Comparison of ENCODE assay signal across 21 cellular contexts in the genomic region with DNA sequence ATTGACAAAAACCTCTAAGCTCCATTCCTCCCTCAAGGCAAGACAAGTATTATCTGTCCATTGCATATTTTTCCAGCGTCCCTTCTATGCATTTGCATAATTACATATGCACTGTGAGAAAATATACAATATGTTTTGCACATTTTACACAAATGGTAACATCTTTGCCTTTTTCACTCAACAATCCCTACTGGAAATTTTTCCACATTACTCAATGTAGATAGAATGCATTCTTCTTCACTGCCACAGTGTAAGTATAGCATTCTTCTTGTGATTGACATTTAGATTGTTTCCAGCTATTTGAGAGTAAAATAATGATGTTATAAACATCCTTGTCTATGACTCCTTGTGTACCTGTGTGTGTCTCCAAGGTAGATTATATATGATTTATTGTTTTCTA.
DNase-seq lines count a peak whose midpoint lies in the region; ATAC-seq and TF ChIP-seq lines count a peak whose summit lies in the region.
"Had no signal": no experiment of that assay in that cellular context is flagged by ENCODE, and none has a peak within 500 bp of the region (broad histone marks: within the 10 kb centered on the region; RNA-seq: fewer than 3 reads in every experiment).

No MANE protein-coding gene starts in this region.

- H3K4me1 ChIP-seq in SK-N-SH (ENCODE audit: control insufficient read depth in 1 of 2, insufficient read depth in 2 of 2, low read depth in 1 of 2, low read length in 1 of 2) = peaks cover 0 to 35% of the 10 kb centered on the region in 2 experiments; a peak in 3 of 4 replicates
- no peaks in the 10 kb centered on the region for H3K4me1 ChIP-seq in upper lobe of right lung

- peak overlapping the region; percentile 42 for H3K27ac Mint-ChIP-seq in osteocyte (ENCODE audit: unreplicated experiment)
- H3K27ac Mint-ChIP-seq: CD4-positive, alpha-beta T cell had no signal

- ATAC-seq in upper lobe of right lung (no peak), GM18867 (IDR thresholded peaks at IDR 0.05; ENCODE audit: unreplicated experiment) (no peak), HG03354 (IDR thresholded peaks at IDR 0.05; ENCODE audit: poor library complexity, severe bottlenecking, unreplicated experiment) (no peak)
- ATAC-seq: GM12878 had no signal

- H3K27me3 ChIP-seq in SK-N-SH (ENCODE audit: insufficient read depth) (no peaks in the 10 kb centered on the region), upper lobe of right lung (no peaks in the 10 kb centered on the region)
- H3K27me3 ChIP-seq: BLaER1 treated with 17β-estradiol and CSF1 and Interleukin-3, amounts not matched to agents 10 nM and 100 nM; MG63 had no signal

- H3K4me1 Mint-ChIP-seq in osteocyte (ENCODE audit: unreplicated experiment) = peaks cover 64% of the 10 kb centered on the region

- H3K36me3 ChIP-seq in SK-N-SH (replicated peaks in 1 of 2; ENCODE audit: control insufficient read depth in 1 of 2, insufficient read depth in 2 of 2, low read length in 1 of 2) = peaks cover 3 to 12% of the 10 kb centered on the region in 2 experiments
- no peaks in the 10 kb centered on the region for H3K36me3 ChIP-seq in upper lobe of right lung
- H3K36me3 ChIP-seq: BLaER1 treated with 17β-estradiol and CSF1 and Interleukin-3, amounts not matched to agents 10 nM and 100 nM; MG63 had no signal

- H3K4me3 ChIP-seq in SK-N-SH (ENCODE audit: low read depth in 2 of 2, low read length in 1 of 2) = no peak overlapping the region
- no peak overlapping the region for H3K4me3 ChIP-seq in upper lobe of right lung
- H3K4me3 ChIP-seq: BLaER1 treated with 17β-estradiol and CSF1 and Interleukin-3, amounts not matched to agents 10 nM and 100 nM; GM12878; MG63; SK-N-MC had no signal

- peak; percentile 20 for DNase-seq in EH (ENCODE audit: low read depth)
- DNase-seq in SK-N-SH = no peak
- DNase-seq in dedifferentiated amniotic fluid mesenchymal stem cell (ENCODE audit: extremely low spot score) = peak; percentile 46
- DNase-seq in osteocyte (ENCODE audit: extremely low spot score, unreplicated experiment) = no peak
- DNase-seq in upper lobe of right lung = no peak
- no peak for DNase-seq in SIG-M5 (lab: John Stamatoyannopoulos, UW)
- DNase-seq: CD4-positive, alpha-beta T cell; EL; GDM1; KG1; MG63; NCI-H1694; NCI-H2029 treated with DMSO at 0.1 percent for 48 hours; NCI-H526 treated with DMSO at 0.1 percent for 48 hours; Right ventricle myocardium superior; RPMI8226 had no signal

- H3K9me3 Mint-ChIP-seq in osteocyte (ENCODE audit: unreplicated experiment) = no peaks in the 10 kb centered on the region
- H3K9me3 Mint-ChIP-seq: CD4-positive, alpha-beta T cell had no signal

- no peak for TF ChIP-seq RAD21 in SK-N-SH (IDR thresholded peaks at IDR 0.05; ENCODE audit: low read length)

- no peak for TF ChIP-seq EP300 in SK-N-SH (IDR thresholded peaks at IDR 0.05; ENCODE audit: borderline replicate concordance in 1 of 2, low read depth in 1 of 2, low read length in 1 of 2)

- no peaks in the 10 kb centered on the region for H3K27me3 Mint-ChIP-seq in osteocyte (ENCODE audit: unreplicated experiment)
- H3K27me3 Mint-ChIP-seq: CD4-positive, alpha-beta T cell had no signal

- H3K27ac ChIP-seq in SK-N-SH (ENCODE audit: low read depth in 2 of 2, low read length in 1 of 2) = no peak overlapping the region
- H3K27ac ChIP-seq in upper lobe of right lung = no peak overlapping the region
- H3K27ac ChIP-seq: BLaER1 treated with 17β-estradiol and CSF1 and Interleukin-3, amounts not matched to agents 10 nM and 100 nM; SK-N-MC had no signal

- H2AFZ ChIP-seq in SK-N-SH (ENCODE audit: low read depth) = no peak overlapping the region

- H3K9me3 ChIP-seq in SK-N-SH (no peaks in the 10 kb centered on the region), upper lobe of right lung (no peaks in the 10 kb centered on the region)
- H3K9me3 ChIP-seq: BLaER1 treated with 17β-estradiol and CSF1 and Interleukin-3, amounts not matched to agents 10 nM and 100 nM; MG63 had no signal

- no peaks in the 10 kb centered on the region for H4K20me1 ChIP-seq in SK-N-SH (ENCODE audit: insufficient read depth)
- H4K20me1 ChIP-seq: BLaER1 treated with 17β-estradiol and CSF1 and Interleukin-3, amounts not matched to agents 10 nM and 100 nM had no signal

- TF ChIP-seq CTCF in SK-N-SH (IDR thresholded peaks at IDR 0.05) = no peak
- no peak for TF ChIP-seq CTCF in osteocyte (IDR thresholded peaks at IDR 0.05)
- no peak for TF ChIP-seq CTCF in upper lobe of right lung (IDR thresholded peaks at IDR 0.05)

- intact Hi-C loops in upper lobe of right lung (cut with DNase I) = no loop called here

- POLR2A ChIA-PET in SK-N-SH (lab: Yijun Ruan, JAX) = no interaction called here

- H3K4me2 ChIP-seq in SK-N-SH = no peak overlapping the region
- H3K4me2 ChIP-seq: BLaER1 treated with 17β-estradiol and CSF1 and Interleukin-3, amounts not matched to agents 10 nM and 100 nM had no signal

- CTCF ChIA-PET in SK-N-SH (lab: Yijun Ruan, JAX) = interaction anchor here (1.1 to 1.7 kb wide), 2 partner anchors 15 to 109 kb away, joined by 3 to 6 read pairs; no protein-coding TSS in a partner anchor

- no peaks in the 10 kb centered on the region for H3K79me2 ChIP-seq in SK-N-SH (ENCODE audit: insufficient read depth)

- 85% methylated on average over 1 of the region's 1 CpG for WGBS in SK-N-SH (ENCODE audit: low lambda C conversion rate)

- no peaks in the 10 kb centered on the region for H3K9me2 ChIP-seq in SK-N-SH

- no peak overlapping the region for H3K4me3 Mint-ChIP-seq in osteocyte (ENCODE audit: unreplicated experiment)
- H3K4me3 Mint-ChIP-seq: CD4-positive, alpha-beta T cell had no signal

- H3K9ac ChIP-seq in SK-N-SH = no peak overlapping the region
- H3K9ac ChIP-seq: BLaER1 treated with 17β-estradiol and CSF1 and Interleukin-3, amounts not matched to agents 10 nM and 100 nM had no signal

- H3F3A ChIP-seq in SK-N-SH (replicated peaks; ENCODE audit: insufficient read depth) = no peaks in the 10 kb centered on the region

- H3K36me3 Mint-ChIP-seq in osteocyte (ENCODE audit: unreplicated experiment) = peaks cover 2% of the 10 kb centered on the region

TF ChIP-seq in SK-N-SH, 30 proteins besides CTCF, POLR2A, EP300 and RAD21:
- TF ChIP-seq, protein P1, sequence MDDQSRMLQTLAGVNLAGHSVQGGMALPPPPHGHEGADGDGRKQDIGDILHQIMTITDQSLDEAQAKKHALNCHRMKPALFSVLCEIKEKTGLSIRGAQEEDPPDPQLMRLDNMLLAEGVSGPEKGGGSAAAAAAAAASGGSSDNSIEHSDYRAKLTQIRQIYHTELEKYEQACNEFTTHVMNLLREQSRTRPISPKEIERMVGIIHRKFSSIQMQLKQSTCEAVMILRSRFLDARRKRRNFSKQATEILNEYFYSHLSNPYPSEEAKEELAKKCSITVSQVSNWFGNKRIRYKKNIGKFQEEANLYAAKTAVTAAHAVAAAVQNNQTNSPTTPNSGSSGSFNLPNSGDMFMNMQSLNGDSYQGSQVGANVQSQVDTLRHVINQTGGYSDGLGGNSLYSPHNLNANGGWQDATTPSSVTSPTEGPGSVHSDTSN (IDR thresholded peaks at IDR 0.05) = peak; percentile 40; the same call in 1 of the 2 replicates
- no peak for TF ChIP-seq ELF1 (IDR thresholded peaks at IDR 0.05)

Comparison
In these comparisons a context has a peak if more than half of its experiments do, and no peak if none do; other contexts are left out.
1. DNase-seq: peak in EH (single experiment) and dedifferentiated amniotic fluid mesenchymal stem cell (single experiment); none in SK-N-SH (single experiment), osteocyte (single experiment), upper lobe of right lung (single experiment) and SIG-M5 (single experiment).